Comparison of ENCODE assay signal across 22 cellular contexts in genomic region chr6:132570221-132570777, GRCh38. TPM values are rescaled to one million over a fixed set of nuclear protein-coding genes. Genes with fewer than 3 reads are reported as not detected.
A peak's percentile ranks its signal among the peaks of the same experiment; 100 is the strongest.
DNase-seq lines count a peak whose midpoint lies in the region; ATAC-seq and TF ChIP-seq lines count a peak whose summit lies in the region.
"Had no signal": no experiment of that assay in that cellular context is flagged by ENCODE, and none has a peak within 500 bp of the region (broad histone marks: within the 10 kb centered on the region; RNA-seq: fewer than 3 reads in every experiment).

TAAR6 (plus strand) TSS chr6:132570322; CDS start chr6:132570322, 0 bp downstream.

- H3K4me3 ChIP-seq in left ventricle myocardium inferior = no peak within 1 kb of the TSS
- H3K4me3 ChIP-seq: A549, GM23248 had no signal

- H3K4me1 ChIP-seq in foreskin keratinocyte (no peaks in the 10 kb centered on the region), left ventricle myocardium inferior (no peaks in the 10 kb centered on the region)
- H3K4me1 ChIP-seq: A549 had no signal

- intact Hi-C loops in left ventricle myocardium inferior (cut with micrococcal nuclease) = no loop called here

- no peaks in the 10 kb centered on the region for H3K4me1 Mint-ChIP-seq in immature natural killer cell

- H3K36me3 ChIP-seq in left ventricle myocardium inferior = no peaks in the 10 kb centered on the region

- no peaks in the 10 kb centered on the region for H3K36me3 Mint-ChIP-seq in immature natural killer cell
- H3K36me3 Mint-ChIP-seq: CD14-positive monocyte had no signal

- no peaks in the 10 kb centered on the region for H3K27me3 ChIP-seq in layer of hippocampus (ENCODE audit: control insufficient read depth, insufficient read depth, low read length)
- peaks cover 80% of the 10 kb centered on the region for H3K27me3 ChIP-seq in foreskin keratinocyte
- H3K27me3 ChIP-seq in left ventricle myocardium inferior (ENCODE audit: low read depth) = peaks cover 38% of the 10 kb centered on the region

- DNase-seq in NCI-H146 (lab: John Stamatoyannopoulos, UW) (peak; percentile 62), substantia nigra (lab: John Stamatoyannopoulos, UW) (peak in 43 of 49 donors; percentile 1 to 57 (median 27)), foreskin keratinocyte (no peak), left ventricle myocardium inferior (no peak), immature natural killer cell (no peak)
- DNase-seq: DMS 273 treated with DMSO at 0.1 percent for 48 hours, GF-D8, GM23248, KG1, NCI-H1092 treated with DMSO at 0.1 percent for 48 hours, NCI-H187 treated with DMSO at 0.1 percent for 48 hours, NCI-H446 treated with DMSO at 0.1 percent for 48 hours, NCI-H748 treated with DMSO at 0.1 percent for 48 hours had no signal

- peaks cover 0 to 2% (median 0%) of the 10 kb centered on the region in 6 donors for H3K9me3 Mint-ChIP-seq in immature natural killer cell

- H3K27me3 Mint-ChIP-seq in immature natural killer cell (ENCODE audit: low read depth in 3 of 3) = peaks cover 2 to 16% (median 7%) of the 10 kb centered on the region in 3 donors

- H3K4me3 Mint-ChIP-seq in immature natural killer cell = no peak within 1 kb of the TSS

- H3K27ac ChIP-seq in cingulate gyrus (ENCODE audit: low read depth, low read length) (peak within 1 kb of the TSS; percentile 86), layer of hippocampus (ENCODE audit: low read depth, low read length) (peak within 1 kb of the TSS; percentile 83), substantia nigra (ENCODE audit: low read depth, low read length, poor library complexity, severe bottlenecking) (peak within 1 kb of the TSS; percentile 65), foreskin keratinocyte (no peak within 1 kb of the TSS), left ventricle myocardium inferior (replicated peaks) (no peak within 1 kb of the TSS)
- H3K27ac ChIP-seq: A549, GM23248, RWPE1 had no signal

- H3K9me3 ChIP-seq in left ventricle myocardium inferior (replicated peaks) = no peaks in the 10 kb centered on the region
- H3K9me3 ChIP-seq: A549 had no signal

- no peak within 1 kb of the TSS for H3K27ac Mint-ChIP-seq in immature natural killer cell

- ATAC-seq in foreskin keratinocyte (no peak), GM18519 (IDR thresholded peaks at IDR 0.05; ENCODE audit: low FRiP score, unreplicated experiment) (no peak)
- ATAC-seq: A549, HepG2 had no signal

- TF ChIP-seq CTCF in foreskin keratinocyte (conservative IDR thresholded peaks at IDR 0.05) = no peak
- TF ChIP-seq CTCF in left ventricle myocardium inferior (IDR thresholded peaks at IDR 0.05; ENCODE audit: borderline replicate concordance) = no peak

RNA-seq across cellular contexts. Expression of gene TAAR6, which starts in this region (rescaled TPM):
- total RNA-seq in foreskin keratinocyte (not detected in 2 replicates), left ventricle myocardium inferior (not detected)
- polyA plus RNA-seq in foreskin keratinocyte (not detected in 2 replicates), immature natural killer cell (not detected)
- total RNA-seq: Daoy, GM23248, HepG2, M059J had no signal
- polyA plus RNA-seq: A549, CD14-positive monocyte, GM23248, HepG2 had no signal

Comparison
In these comparisons a context has a peak if more than half of its experiments do, and no peak if none do; other contexts are left out.
1. DNase-seq: peak in NCI-H146 (single experiment) and substantia nigra (43 of 49); none in foreskin keratinocyte (0 of 2), left ventricle myocardium inferior (single experiment) and immature natural killer cell (0 of 3).
2. H3K27ac ChIP-seq: peak in cingulate gyrus (single experiment), layer of hippocampus (single experiment) and substantia nigra (single experiment); none in foreskin keratinocyte (single experiment) and left ventricle myocardium inferior (single experiment).